ENCODE assay signal across 1 cellular context in genomic region chr18:13726228-13726971, GRCh38.
TF ChIP-seq lines count a peak whose summit lies in the region.

Gene FAM210A, minus strand, starts transcription at chr18:13726558. Its CDS starts 44,481 bp downstream, at chr18:13682077.
Gene RNMT, plus strand, starts transcription at chr18:13726673. Its CDS starts 4,845 bp downstream, at chr18:13731518.

TF ChIP-seq in H1, 55 proteins besides CTCF, POLR2A, EP300 and RAD21 (continued from another document):
- no peak for TF ChIP-seq SP2 (IDR thresholded peaks at IDR 0.05; ENCODE audit: low read length)
- 0 out of 2 replicates have a peak, but pooled peaks have one; percentile 49 for TF ChIP-seq GTF2F1 (IDR thresholded peaks at IDR 0.05; ENCODE audit: borderline replicate concordance, low read depth, low read length)
- TF ChIP-seq CHD7 (IDR thresholded peaks at IDR 0.05; ENCODE audit: insufficient replicate concordance, low read length) = no peak
- TF ChIP-seq HDAC6 (IDR thresholded peaks at IDR 0.05; ENCODE audit: low read depth, low read length) = no peak
- no peak; the same call in 1 of the 2 replicates for TF ChIP-seq TEAD4 (IDR thresholded peaks at IDR 0.05; ENCODE audit: low read depth, low read length)
- no peak for TF ChIP-seq BRCA1 (IDR thresholded peaks at IDR 0.05; ENCODE audit: low read depth, low read length)
- TF ChIP-seq BACH1 (IDR thresholded peaks at IDR 0.05; ENCODE audit: low read length) = peak; percentile 87
- TF ChIP-seq RNF2 (IDR thresholded peaks at IDR 0.05; ENCODE audit: borderline replicate concordance, low read depth, low read length, missing control alignments, poor library complexity, severe bottlenecking) = no peak
- peak; percentile 75 for TF ChIP-seq TAF1 (IDR thresholded peaks at IDR 0.05; ENCODE audit: low read depth, low read length)
- peak; percentile 93 for TF ChIP-seq ATF3 (IDR thresholded peaks at IDR 0.05; ENCODE audit: insufficient read depth, low read depth, low read length)
- peak; percentile 75; the same call in 1 of the 2 replicates for TF ChIP-seq RBBP5 (IDR thresholded peaks at IDR 0.05; ENCODE audit: borderline replicate concordance, low read depth, low read length)
- no peak for TF ChIP-seq BCL11A (IDR thresholded peaks at IDR 0.05; ENCODE audit: low read depth in 2 of 2, low read length in 2 of 2)
- TF ChIP-seq TAF7 (optimal IDR thresholded peaks at IDR 0.05; ENCODE audit: borderline replicate concordance, low read depth, low read length) = no peak
- peak; percentile 85 for TF ChIP-seq PHF8 (conservative IDR thresholded peaks at IDR 0.05; ENCODE audit: low read depth, low read length)
- no peak for TF ChIP-seq SIRT6 (IDR thresholded peaks at IDR 0.05; ENCODE audit: low read length)
- peak; percentile 97 for TF ChIP-seq MAX (IDR thresholded peaks at IDR 0.05)
- TF ChIP-seq EGR1 (IDR thresholded peaks at IDR 0.05; ENCODE audit: borderline replicate concordance, low read depth, low read length) = no peak
- no peak; the same call in 1 of the 2 replicates for TF ChIP-seq JUND (IDR thresholded peaks at IDR 0.05; ENCODE audit: low read length)
- no peak for TF ChIP-seq YY1 (IDR thresholded peaks at IDR 0.05; ENCODE audit: low read depth, low read length)
- no peak for TF ChIP-seq RXRA (IDR thresholded peaks at IDR 0.05; ENCODE audit: insufficient read depth, low read depth, low read length)
- peak; percentile 89 for TF ChIP-seq ASH2L (IDR thresholded peaks at IDR 0.05; ENCODE audit: low read length)
- no peak for TF ChIP-seq SP1 (IDR thresholded peaks at IDR 0.05; ENCODE audit: low read depth, low read length)
- peak; percentile 7 to 95; a peak in 2 of 4 replicates for TF ChIP-seq HDAC2 (IDR thresholded peaks at IDR 0.05; ENCODE audit: borderline replicate concordance in 1 of 2, low read depth in 2 of 2, low read length in 2 of 2)
- TF ChIP-seq CBX5 (IDR thresholded peaks at IDR 0.05; ENCODE audit: low read depth, low read length) = no peak
- TF ChIP-seq E2F6 (IDR thresholded peaks at IDR 0.05) = no peak; the same call in 1 of the 2 replicates
- TF ChIP-seq POU5F1 (IDR thresholded peaks at IDR 0.05; ENCODE audit: low read depth, low read length) = no peak
- TF ChIP-seq EZH2 (IDR thresholded peaks at IDR 0.05; ENCODE audit: low read depth, low read length, severe bottlenecking) = no peak
- TF ChIP-seq SAP30 (IDR thresholded peaks at IDR 0.05; ENCODE audit: insufficient read depth, insufficient replicate concordance, low read length) = no peak
- peak; percentile 89; the same call in 1 of the 2 replicates for TF ChIP-seq POLR2AphosphoS5 (IDR thresholded peaks at IDR 0.05; ENCODE audit: low read depth, low read length)
- TF ChIP-seq SUZ12 (IDR thresholded peaks at IDR 0.05; ENCODE audit: low read length) = no peak; the same call in 1 of the 2 replicates
- TF ChIP-seq CHD1 (IDR thresholded peaks at IDR 0.05; ENCODE audit: low read depth, low read length) = no peak
- no peak for TF ChIP-seq MAFK (IDR thresholded peaks at IDR 0.05; ENCODE audit: low read depth, low read length)
- TF ChIP-seq TCF12 (IDR thresholded peaks at IDR 0.05; ENCODE audit: low read depth, low read length) = 0 out of 2 replicates have a peak, but pooled peaks have one; percentile 3
- no peak for TF ChIP-seq SP4 (IDR thresholded peaks at IDR 0.05; ENCODE audit: low read length)
- no peak for TF ChIP-seq CBX8 (IDR thresholded peaks at IDR 0.05; ENCODE audit: borderline replicate concordance, low read depth, low read length)
- no peak for TF ChIP-seq FOSL1 (IDR thresholded peaks at IDR 0.05; ENCODE audit: insufficient read depth, low read depth, low read length)
- no peak for TF ChIP-seq KDM1A (IDR thresholded peaks at IDR 0.05; ENCODE audit: borderline replicate concordance, low read length)
- peak; percentile 91 for TF ChIP-seq KDM4A (IDR thresholded peaks at IDR 0.05; ENCODE audit: low read depth, low read length, severe bottlenecking)
- TF ChIP-seq KDM5A (IDR thresholded peaks at IDR 0.05; ENCODE audit: low read length) = peak; percentile 51; the same call in 1 of the 2 replicates
- TF ChIP-seq NRF1 (IDR thresholded peaks at IDR 0.05; ENCODE audit: low read depth, low read length) = no peak
- TF ChIP-seq SIX5 (IDR thresholded peaks at IDR 0.05; ENCODE audit: low read depth, low read length) = peak; percentile 60
- TF ChIP-seq USF2 (IDR thresholded peaks at IDR 0.05; ENCODE audit: low read length) = peak; percentile 96
- peak; percentile 55 to 84; a peak in 2 of 4 replicates for TF ChIP-seq SIN3A (conservative IDR thresholded peaks at IDR 0.05 in 1 of 2, IDR thresholded peaks at IDR 0.05 in 1 of 2; ENCODE audit: low read depth in 1 of 2, low read length in 2 of 2)
- peak; percentile 85; the same call in 1 of the 2 replicates for TF ChIP-seq GABPA (IDR thresholded peaks at IDR 0.05; ENCODE audit: borderline replicate concordance, insufficient read depth, low read length)
- no peak for TF ChIP-seq CEBPB (IDR thresholded peaks at IDR 0.05; ENCODE audit: low read depth, low read length)
- TF ChIP-seq CHD2 (IDR thresholded peaks at IDR 0.05; ENCODE audit: low read length) = no peak
- no peak for TF ChIP-seq JUN (IDR thresholded peaks at IDR 0.05; ENCODE audit: low read depth, low read length)
